ENCODE assay signal across 3 cellular contexts in the genomic region with DNA sequence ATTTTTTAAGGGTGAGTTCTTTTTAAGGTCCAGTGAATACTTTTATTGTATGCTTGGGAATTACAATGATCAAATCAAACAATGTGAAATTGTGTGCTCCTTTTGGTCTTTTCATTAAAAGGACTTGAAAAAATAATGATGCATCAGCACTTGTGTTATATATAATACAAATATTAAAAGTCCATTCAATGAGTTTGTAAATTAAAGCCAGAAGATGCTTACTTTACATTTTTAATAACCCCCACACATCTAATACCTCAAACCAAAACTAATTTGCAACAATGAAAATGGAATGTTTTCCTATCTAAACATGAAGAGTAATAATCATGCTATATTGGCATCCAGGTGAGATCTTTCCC.
A peak's percentile ranks its signal among the peaks of the same experiment; 100 is the strongest.
TF ChIP-seq lines count a peak whose summit lies in the region.

No MANE protein-coding gene starts in this region.

TF ChIP-seq in A549, 52 proteins besides CTCF, POLR2A, EP300 and RAD21:
- TF ChIP-seq TP53 (CRISPR knock-in tag; IDR thresholded peaks at IDR 0.05), result no peak
- peak; percentile 13 for TF ChIP-seq MAFK (IDR thresholded peaks at IDR 0.05; ENCODE audit: partially characterized antibody)

TF ChIP-seq in IMR-90, 13 proteins besides CTCF, POLR2A, EP300 and RAD21:
- TF ChIP-seq CHD1 (IDR thresholded peaks at IDR 0.05; ENCODE audit: low read depth, low read length) (no peak), NFE2L2 (IDR thresholded peaks at IDR 0.05; ENCODE audit: low read depth, low read length) (no peak), RCOR1 (IDR thresholded peaks at IDR 0.05; ENCODE audit: insufficient replicate concordance, low read length) (no peak), MAFK (IDR thresholded peaks at IDR 0.05; ENCODE audit: low read depth, low read length) (peak; percentile 25; the same call in 1 of the 2 replicates)
- TF ChIP-seq, protein P1, sequence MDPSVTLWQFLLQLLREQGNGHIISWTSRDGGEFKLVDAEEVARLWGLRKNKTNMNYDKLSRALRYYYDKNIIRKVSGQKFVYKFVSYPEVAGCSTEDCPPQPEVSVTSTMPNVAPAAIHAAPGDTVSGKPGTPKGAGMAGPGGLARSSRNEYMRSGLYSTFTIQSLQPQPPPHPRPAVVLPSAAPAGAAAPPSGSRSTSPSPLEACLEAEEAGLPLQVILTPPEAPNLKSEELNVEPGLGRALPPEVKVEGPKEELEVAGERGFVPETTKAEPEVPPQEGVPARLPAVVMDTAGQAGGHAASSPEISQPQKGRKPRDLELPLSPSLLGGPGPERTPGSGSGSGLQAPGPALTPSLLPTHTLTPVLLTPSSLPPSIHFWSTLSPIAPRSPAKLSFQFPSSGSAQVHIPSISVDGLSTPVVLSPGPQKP (IDR thresholded peaks at IDR 0.05; ENCODE audit: borderline replicate concordance, low read depth, low read length), result no peak

TF ChIP-seq in K562, 482 proteins besides CTCF, POLR2A, EP300 and RAD21:
- no peak for TF ChIP-seq ILK (tag; IDR thresholded peaks at IDR 0.05; ENCODE audit: borderline replicate concordance, low read depth)
- TF ChIP-seq HDAC1 (IDR thresholded peaks at IDR 0.05), result no peak
- TF ChIP-seq ZNF512 (tag; IDR thresholded peaks at IDR 0.05), result no peak
- TF ChIP-seq POLR2H (tag; IDR thresholded peaks at IDR 0.05; ENCODE audit: low read depth), result no peak
- TF ChIP-seq C11orf30 (IDR thresholded peaks at IDR 0.05; ENCODE audit: low read depth), result peak; percentile 15; the same call in 1 of the 2 replicates
- no peak for TF ChIP-seq GABPA (tag; conservative IDR thresholded peaks at IDR 0.05; ENCODE audit: low read depth)
- TF ChIP-seq RBM39 (optimal IDR thresholded peaks at IDR 0.05; ENCODE audit: low read depth, low read length), result no peak
- TF ChIP-seq RUNX1 (IDR thresholded peaks at IDR 0.05; ENCODE audit: low read depth), result no peak
- no peak for TF ChIP-seq HDGF (IDR thresholded peaks at IDR 0.05)
- TF ChIP-seq TSC22D4 (tag; IDR thresholded peaks at IDR 0.05), result no peak
- no peak for TF ChIP-seq ZNF324 (CRISPR knock-in tag; IDR thresholded peaks at IDR 0.05)
- TF ChIP-seq ZNF316 (IDR thresholded peaks at IDR 0.05), result peak; percentile 64
TF ChIP-seq in K562: peak in this region for 2.
